ENCODE assay signal across 9 cellular contexts in the genomic region with DNA sequence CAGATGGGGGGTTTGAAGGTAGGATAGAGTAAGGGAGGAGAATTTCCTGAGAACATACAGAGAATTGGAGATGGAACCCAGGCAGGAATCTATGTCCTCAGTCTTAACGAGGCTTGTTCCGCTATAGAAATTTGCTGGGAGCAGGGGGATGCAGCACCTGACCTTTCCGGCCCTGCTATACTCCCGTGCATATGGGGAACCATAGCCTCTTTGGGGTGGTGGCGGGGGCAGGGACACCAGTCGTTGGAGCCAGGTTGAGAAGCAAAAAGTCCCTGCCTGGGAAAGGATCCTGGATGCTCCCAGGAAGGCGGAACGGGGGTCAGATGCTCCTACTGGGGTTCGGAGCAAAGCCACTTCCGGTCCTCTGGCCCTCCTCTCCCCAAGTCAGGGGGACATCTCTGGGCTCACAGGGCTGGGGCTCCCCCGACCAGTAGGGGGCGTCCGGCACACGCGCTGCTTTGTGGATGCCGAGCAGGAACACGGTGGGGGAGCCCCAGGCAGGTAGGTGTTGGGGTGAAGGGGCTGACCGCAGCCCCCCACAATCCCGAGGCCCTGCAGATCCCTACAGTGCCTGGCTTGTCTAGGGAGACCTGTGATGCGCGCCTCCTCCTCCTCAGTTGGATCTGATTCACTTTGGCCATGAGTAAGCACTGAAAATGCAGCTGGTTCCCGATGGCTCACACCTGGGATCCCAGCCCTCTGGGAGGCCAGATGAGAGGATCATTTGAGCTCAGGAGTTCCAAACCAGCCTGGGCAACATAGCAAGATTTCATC. TPM values are rescaled to one million over a fixed set of nuclear protein-coding genes. Genes with fewer than 3 reads are reported as not detected.
DNase-seq lines count a peak whose midpoint lies in the region; ATAC-seq and TF ChIP-seq lines count a peak whose summit lies in the region.
"Had no signal": no experiment of that assay in that cellular context is flagged by ENCODE, and none has a peak within 500 bp of the region (broad histone marks: within the 10 kb centered on the region; RNA-seq: fewer than 3 reads in every experiment).

No MANE protein-coding gene starts in this region.

- H2AFZ ChIP-seq in MM.1S (ENCODE audit: low read length) = peak overlapping the region; percentile 44

- intact Hi-C loops in CD4-positive, alpha-beta memory T cell (cut with micrococcal nuclease) = loop anchor here (1.0 to 2.0 kb wide), 5 partner anchors 42 to 668 kb away; no protein-coding TSS in a partner anchor
- intact Hi-C loops in breast epithelium (cut with DNase I; ENCODE audit: low total_unique reads) = no loop called here

- peak overlapping the region in 1 of 8 donors; percentile 43 for H3K4me3 Mint-ChIP-seq in CD4-positive, alpha-beta memory T cell

- H3K27ac Mint-ChIP-seq in CD4-positive, alpha-beta memory T cell = peak overlapping the region in 2 of 7 donors; percentile 55 to 57

- H3K27me3 ChIP-seq in CD4-positive, alpha-beta memory T cell (ENCODE audit: insufficient read depth, low read length) = no peaks in the 10 kb centered on the region
- no peaks in the 10 kb centered on the region; the same call in 1 of the 2 replicates for H3K27me3 ChIP-seq in MM.1S (replicated peaks; ENCODE audit: insufficient read depth, low read length)
- H3K27me3 ChIP-seq in breast epithelium = no peaks in the 10 kb centered on the region
- no peaks in the 10 kb centered on the region for H3K27me3 ChIP-seq in kidney epithelial cell (ENCODE audit: control insufficient read depth, insufficient read depth, low read length)

- TF ChIP-seq POLR2A in breast epithelium (IDR thresholded peaks at IDR 0.05) = no peak

- no peak overlapping the region for H3K9ac ChIP-seq in MM.1S (ENCODE audit: low read length)

- no peak overlapping the region for H3K27ac ChIP-seq in CD4-positive, alpha-beta memory T cell (ENCODE audit: low read depth, low read length)
- no peak overlapping the region for H3K27ac ChIP-seq in MM.1S (ENCODE audit: low read length)
- no peak overlapping the region for H3K27ac ChIP-seq in breast epithelium

- peak overlapping the region; percentile 47 for H3K4me2 ChIP-seq in MM.1S (ENCODE audit: low read depth, low read length)

- ATAC-seq in GM19463 (IDR thresholded peaks at IDR 0.05; ENCODE audit: unreplicated experiment) (peak; percentile 76), HG03520 (IDR thresholded peaks at IDR 0.05; ENCODE audit: unreplicated experiment) (no peak)

- peaks cover 10 to 18% of the 10 kb centered on the region in 2 donors for H3K27me3 Mint-ChIP-seq in CD4-positive, alpha-beta memory T cell

- no peaks in the 10 kb centered on the region for H3K9me3 Mint-ChIP-seq in CD4-positive, alpha-beta memory T cell

- peak; percentile 74 to 79 (median 77) for DNase-seq in CD4-positive, alpha-beta memory T cell
- peak; percentile 72 for DNase-seq in MM.1S
- DNase-seq in breast epithelium (ENCODE audit: low spot score in 2 of 2) = peak; percentile 57 to 74
- no peak for DNase-seq in kidney epithelial cell (ENCODE audit: low read depth)
- DNase-seq in stimulated activated CD4-positive, alpha-beta T cell treated with anti-CD3 and anti-CD28 coated beads, Interleukin-4, amount 100 ng/mL, for 24 hours = peak; percentile 80

- no peaks in the 10 kb centered on the region for H3K9me2 ChIP-seq in MM.1S (replicated peaks; ENCODE audit: insufficient read depth, low read length)

- H4K20me1 ChIP-seq in MM.1S (ENCODE audit: insufficient read depth, low read length) = no peaks in the 10 kb centered on the region

- H3K36me3 Mint-ChIP-seq in CD4-positive, alpha-beta memory T cell = no peaks in the 10 kb centered on the region

- H3K79me2 ChIP-seq in MM.1S (ENCODE audit: low read length) = no peaks in the 10 kb centered on the region

- CTCF ChIA-PET in CD4-positive, alpha-beta memory T cell (lab: Charles Lee; ENCODE audit: partially characterized antibody) = interaction anchor here (0.6 to 9.2 kb wide), 22 partner anchors 9 to 298 kb away, joined by 3 to 161 read pairs (median 3); no protein-coding TSS in a partner anchor

- H3K4me1 Mint-ChIP-seq in CD4-positive, alpha-beta memory T cell = peaks cover 2 to 18% (median 7%) of the 10 kb centered on the region in 4 donors

- no peaks in the 10 kb centered on the region for H3K36me3 ChIP-seq in CD4-positive, alpha-beta memory T cell (ENCODE audit: insufficient read depth, low read length)
- no peaks in the 10 kb centered on the region for H3K36me3 ChIP-seq in MM.1S (replicated peaks; ENCODE audit: insufficient read depth, low read length)
- no peaks in the 10 kb centered on the region for H3K36me3 ChIP-seq in breast epithelium
- H3K36me3 ChIP-seq in kidney epithelial cell (ENCODE audit: control insufficient read depth, insufficient read depth, low read length) = no peaks in the 10 kb centered on the region

- POLR2A ChIA-PET in CD4-positive, alpha-beta memory T cell (lab: Charles Lee; ENCODE audit: partially characterized antibody) = interaction anchor here (1.0 kb wide), 1 partner anchor 123 kb away, joined by 4 read pairs; no protein-coding TSS in a partner anchor

- H3K4me3 ChIP-seq in CD4-positive, alpha-beta memory T cell (ENCODE audit: low read length in 2 of 2) = no peak overlapping the region
- H3K4me3 ChIP-seq in MM.1S (ENCODE audit: low read length) (peak overlapping the region; percentile 8; the same call in 1 of the 2 replicates), WI38 (ENCODE audit: low read depth, low read length) (no peak overlapping the region), breast epithelium (peak overlapping the region in 2 of 3 donors; percentile 9 to 42), kidney epithelial cell (ENCODE audit: low read depth, low read length) (no peak overlapping the region)

- TF ChIP-seq CTCF in MM.1S (IDR thresholded peaks at IDR 0.05; ENCODE audit: low read length) = peak; percentile 97
- peak; percentile 85 for TF ChIP-seq CTCF in WI38 (IDR thresholded peaks at IDR 0.05; ENCODE audit: low read depth, low read length)
- TF ChIP-seq CTCF in breast epithelium (IDR thresholded peaks at IDR 0.05) = peak; percentile 70 to 92 (median 88)
- peak; percentile 98 for TF ChIP-seq CTCF in kidney epithelial cell (IDR thresholded peaks at IDR 0.05; ENCODE audit: insufficient read depth, low read length, poor library complexity, severe bottlenecking)

- peaks cover 7% of the 10 kb centered on the region for H3K4me1 ChIP-seq in CD4-positive, alpha-beta memory T cell (ENCODE audit: insufficient read depth, low read length)
- H3K4me1 ChIP-seq in MM.1S (ENCODE audit: low read length) (no peaks in the 10 kb centered on the region), breast epithelium (peaks cover 0 to 6% of the 10 kb centered on the region in 2 donors)

- no peaks in the 10 kb centered on the region for H3F3A ChIP-seq in MM.1S (ENCODE audit: insufficient read depth, low read length)

- H3K9me3 ChIP-seq in CD4-positive, alpha-beta memory T cell (ENCODE audit: control insufficient read depth in 1 of 2, low read length in 2 of 2) = no peaks in the 10 kb centered on the region
- no peaks in the 10 kb centered on the region for H3K9me3 ChIP-seq in MM.1S (replicated peaks; ENCODE audit: insufficient read depth, low read length)
- H3K9me3 ChIP-seq in breast epithelium = no peaks in the 10 kb centered on the region

RNA-seq across cellular contexts. Expression of gene TFAP4, which starts 15.5 kb away (rescaled TPM):
- 10 to 100 TPM; 25.2 to 27.3 TPM for total RNA-seq in CD4-positive, alpha-beta memory T cell
- polyA plus RNA-seq in CD4-positive, alpha-beta memory T cell = under 1 TPM; 0.59 to 1.00 TPM
- total RNA-seq in breast epithelium = 1 to 10 TPM; 4.6 to 7.2 (median 6.2) TPM
- total RNA-seq in kidney epithelial cell = 7.1 and 10.4 TPM in 2 replicates

RNA-seq across cellular contexts. Expression of gene GLIS2, which starts 27.5 kb away (rescaled TPM):
- under 1 TPM in 1 of 2 experiments, not detected in 1; 0.08 TPM for total RNA-seq in CD4-positive, alpha-beta memory T cell
- polyA plus RNA-seq in CD4-positive, alpha-beta memory T cell = not detected
- total RNA-seq in breast epithelium = 1 to 10 TPM in 2 of 3 donors, under 1 TPM in 1; 0.96 to 3.9 (median 1.5) TPM
- total RNA-seq in kidney epithelial cell = 11.5 and 14.7 TPM in 2 replicates

RNA-seq across cellular contexts. Expression of gene SRL, which starts 46.5 kb away (rescaled TPM):
- total RNA-seq in CD4-positive, alpha-beta memory T cell = not detected
- not detected for polyA plus RNA-seq in CD4-positive, alpha-beta memory T cell
- total RNA-seq in breast epithelium = under 1 TPM; 0.32 to 0.98 (median 0.44) TPM
- not detected in 2 replicates for total RNA-seq in kidney epithelial cell
- total RNA-seq: activated CD8-positive, alpha-beta memory T cell treated with anti-CD3 and anti-CD28 coated beads for 36 hours had no signal

Comparison
In these comparisons a context has a peak if more than half of its experiments do, and no peak if none do; other contexts are left out.
1. H3K4me3 ChIP-seq: peak in MM.1S (single experiment) and breast epithelium (2 of 3); none in CD4-positive, alpha-beta memory T cell (0 of 2), WI38 (single experiment) and kidney epithelial cell (single experiment).
2. Peak in every context shown above with its lines, with median percentiles within 50 percentile points of each other: CTCF ChIP-seq.